In genomic region chr19:22519562-22519961, GRCh38 we compare ENCODE assay signal across 6 cellular contexts.
A peak's percentile ranks its signal among the peaks of the same experiment; 100 is the strongest.
DNase-seq lines count a peak whose midpoint lies in the region; ATAC-seq and TF ChIP-seq lines count a peak whose summit lies in the region.
"Not testable (repeated sequence)": the region's sequence is repeated elsewhere in the genome, so short reads cannot be mapped to it uniquely, and the experiment has no call there.

No MANE protein-coding gene starts in this region.

- not testable (repeated sequence) for H3K4me2 ChIP-seq in DOHH2 (ENCODE audit: low read length)

- TF ChIP-seq CTCF in DOHH2 (IDR thresholded peaks at IDR 0.05; ENCODE audit: low read depth, low read length, poor library complexity, severe bottlenecking), result peak; percentile 28
- TF ChIP-seq CTCF in NB4 (IDR thresholded peaks at IDR 0.05; ENCODE audit: low read depth, low read length); WTC11 (IDR thresholded peaks at IDR 0.05); upper lobe of right lung (IDR thresholded peaks at IDR 0.05): not testable (repeated sequence)

- POLR2A ChIA-PET in WTC11 (lab: Charles Lee), result not testable (repeated sequence)

- H3K4me3 ChIP-seq in DOHH2 (ENCODE audit: low read length); NB4 (ENCODE audit: low read depth, low read length); upper lobe of right lung: not testable (repeated sequence)

- H3K27me3 Mint-ChIP-seq in WTC11 (ENCODE audit: low read depth), result not testable (repeated sequence)

- H3K36me3 ChIP-seq in DOHH2 (ENCODE audit: control insufficient read depth, low read length); upper lobe of right lung: not testable (repeated sequence)

- peak; percentile 26; the same call in 1 of the 2 replicates for ATAC-seq in WTC11
- not testable (repeated sequence) for ATAC-seq in upper lobe of right lung

- not testable (repeated sequence) for H3K27ac ChIP-seq in DOHH2 (ENCODE audit: low read depth, low read length); upper lobe of right lung

- H3K27me3 ChIP-seq in DOHH2 (ENCODE audit: control insufficient read depth, low read length); upper lobe of right lung: not testable (repeated sequence)

- not testable (repeated sequence) for H3K79me2 ChIP-seq in DOHH2 (ENCODE audit: control insufficient read depth, low read length)

- TF ChIP-seq POLR2A in NB4 (IDR thresholded peaks at IDR 0.05; ENCODE audit: extremely low read depth, insufficient read length), result not testable (repeated sequence)

- H3K27ac Mint-ChIP-seq in WTC11, result not testable (repeated sequence)

- H3K9me2 ChIP-seq in DOHH2 (replicated peaks; ENCODE audit: control insufficient read depth, low read length), result not testable (repeated sequence)

- H3K4me3 Mint-ChIP-seq in WTC11, result not testable (repeated sequence)

- peak; percentile 4 for DNase-seq in DMS 273 (lab: John Stamatoyannopoulos, UW; ENCODE audit: unreplicated experiment)
- DNase-seq in NB4 (ENCODE audit: low read depth), result peak; percentile 37
- peak; percentile 6 for DNase-seq in RPMI8226
- not testable (repeated sequence) for DNase-seq in WTC11 (ENCODE audit: low spot score)
- peak; percentile 35 for DNase-seq in upper lobe of right lung

- intact Hi-C loops in upper lobe of right lung (cut with DNase I), result not testable (repeated sequence)

- CTCF ChIA-PET in WTC11 (lab: Charles Lee), result not testable (repeated sequence)

- peaks cover 68% of the 10 kb centered on the region for H3K36me3 Mint-ChIP-seq in WTC11

- not testable (repeated sequence) for H3F3A ChIP-seq in DOHH2 (ENCODE audit: control insufficient read depth, insufficient read depth)

- not testable (repeated sequence) for H3K4me1 Mint-ChIP-seq in WTC11

- H3K4me1 ChIP-seq in DOHH2 (ENCODE audit: control insufficient read depth, low read length); upper lobe of right lung: not testable (repeated sequence)

- not testable (repeated sequence) for H4K20me1 ChIP-seq in DOHH2 (ENCODE audit: control insufficient read depth, insufficient read depth, low read depth, low read length)

- peaks cover 14% of the 10 kb centered on the region for H3K9me3 ChIP-seq in DOHH2 (ENCODE audit: control insufficient read depth, insufficient read depth, low read length)
- H3K9me3 ChIP-seq in upper lobe of right lung, result not testable (repeated sequence)

- peaks cover 57% of the 10 kb centered on the region for H3K9me3 Mint-ChIP-seq in WTC11
